In the genomic region with DNA sequence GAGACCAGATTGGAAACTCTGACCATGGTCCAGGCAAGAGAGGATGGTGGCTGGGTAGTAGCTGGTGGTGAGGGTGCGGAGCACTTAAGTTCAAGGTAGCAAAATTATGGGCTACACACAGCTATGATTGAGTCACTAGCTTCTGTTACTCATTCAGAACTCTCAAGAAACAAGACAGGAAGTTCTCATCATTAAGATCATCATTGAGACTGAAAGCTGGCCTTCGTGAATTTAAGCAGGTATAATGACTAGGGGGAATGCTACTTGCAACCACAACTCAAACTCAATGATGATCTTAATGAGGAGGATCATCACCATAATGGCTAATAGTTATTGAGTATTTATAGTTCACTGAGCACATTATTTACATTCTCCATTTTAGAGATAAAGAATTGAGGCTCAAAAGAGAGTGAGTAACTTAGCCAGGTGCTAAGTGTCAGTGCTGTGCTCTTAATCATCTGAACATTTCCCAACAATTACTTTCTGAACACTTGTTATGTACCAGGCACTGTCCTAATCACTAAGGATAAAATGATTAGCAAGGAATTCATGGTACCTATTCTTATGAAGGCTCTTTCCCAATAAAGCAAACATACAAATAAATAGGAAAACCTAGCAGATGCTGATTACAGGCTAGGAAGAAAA, we compare ENCODE assay signal across 1 cellular context.
TF ChIP-seq lines count a peak whose summit lies in the region.

No MANE protein-coding gene starts in this region.

TF ChIP-seq in WTC11, 78 proteins besides CTCF, POLR2A, EP300 and RAD21 (continued from another document):
- no peak for TF ChIP-seq IRF1 (CRISPR knock-in tag; IDR thresholded peaks at IDR 0.05)
- TF ChIP-seq, protein P1, sequence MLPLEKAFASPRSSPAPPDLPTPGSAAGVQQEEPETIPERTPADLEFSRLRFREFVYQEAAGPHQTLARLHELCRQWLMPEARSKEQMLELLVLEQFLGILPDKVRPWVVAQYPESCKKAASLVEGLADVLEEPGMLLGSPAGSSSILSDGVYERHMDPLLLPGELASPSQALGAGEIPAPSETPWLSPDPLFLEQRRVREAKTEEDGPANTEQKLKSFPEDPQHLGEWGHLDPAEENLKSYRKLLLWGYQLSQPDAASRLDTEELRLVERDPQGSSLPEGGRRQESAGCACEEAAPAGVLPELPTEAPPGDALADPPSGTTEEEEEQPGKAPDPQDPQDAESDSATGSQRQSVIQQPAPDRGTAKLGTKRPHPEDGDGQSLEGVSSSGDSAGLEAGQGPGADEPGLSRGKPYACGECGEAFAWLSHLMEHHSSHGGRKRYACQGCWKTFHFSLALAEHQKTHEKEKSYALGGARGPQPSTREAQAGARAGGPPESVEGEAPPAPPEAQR (CRISPR knock-in tag; IDR thresholded peaks at IDR 0.05), result no peak
- TF ChIP-seq, protein P2, sequence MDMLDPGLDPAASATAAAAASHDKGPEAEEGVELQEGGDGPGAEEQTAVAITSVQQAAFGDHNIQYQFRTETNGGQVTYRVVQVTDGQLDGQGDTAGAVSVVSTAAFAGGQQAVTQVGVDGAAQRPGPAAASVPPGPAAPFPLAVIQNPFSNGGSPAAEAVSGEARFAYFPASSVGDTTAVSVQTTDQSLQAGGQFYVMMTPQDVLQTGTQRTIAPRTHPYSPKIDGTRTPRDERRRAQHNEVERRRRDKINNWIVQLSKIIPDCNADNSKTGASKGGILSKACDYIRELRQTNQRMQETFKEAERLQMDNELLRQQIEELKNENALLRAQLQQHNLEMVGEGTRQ (CRISPR knock-in tag; IDR thresholded peaks at IDR 0.05), result no peak
- TF ChIP-seq CBFB (CRISPR knock-in tag; IDR thresholded peaks at IDR 0.05; ENCODE audit: low read depth), result no peak
- no peak for TF ChIP-seq E2F5 (CRISPR knock-in tag; IDR thresholded peaks at IDR 0.05)
- TF ChIP-seq, protein P3, sequence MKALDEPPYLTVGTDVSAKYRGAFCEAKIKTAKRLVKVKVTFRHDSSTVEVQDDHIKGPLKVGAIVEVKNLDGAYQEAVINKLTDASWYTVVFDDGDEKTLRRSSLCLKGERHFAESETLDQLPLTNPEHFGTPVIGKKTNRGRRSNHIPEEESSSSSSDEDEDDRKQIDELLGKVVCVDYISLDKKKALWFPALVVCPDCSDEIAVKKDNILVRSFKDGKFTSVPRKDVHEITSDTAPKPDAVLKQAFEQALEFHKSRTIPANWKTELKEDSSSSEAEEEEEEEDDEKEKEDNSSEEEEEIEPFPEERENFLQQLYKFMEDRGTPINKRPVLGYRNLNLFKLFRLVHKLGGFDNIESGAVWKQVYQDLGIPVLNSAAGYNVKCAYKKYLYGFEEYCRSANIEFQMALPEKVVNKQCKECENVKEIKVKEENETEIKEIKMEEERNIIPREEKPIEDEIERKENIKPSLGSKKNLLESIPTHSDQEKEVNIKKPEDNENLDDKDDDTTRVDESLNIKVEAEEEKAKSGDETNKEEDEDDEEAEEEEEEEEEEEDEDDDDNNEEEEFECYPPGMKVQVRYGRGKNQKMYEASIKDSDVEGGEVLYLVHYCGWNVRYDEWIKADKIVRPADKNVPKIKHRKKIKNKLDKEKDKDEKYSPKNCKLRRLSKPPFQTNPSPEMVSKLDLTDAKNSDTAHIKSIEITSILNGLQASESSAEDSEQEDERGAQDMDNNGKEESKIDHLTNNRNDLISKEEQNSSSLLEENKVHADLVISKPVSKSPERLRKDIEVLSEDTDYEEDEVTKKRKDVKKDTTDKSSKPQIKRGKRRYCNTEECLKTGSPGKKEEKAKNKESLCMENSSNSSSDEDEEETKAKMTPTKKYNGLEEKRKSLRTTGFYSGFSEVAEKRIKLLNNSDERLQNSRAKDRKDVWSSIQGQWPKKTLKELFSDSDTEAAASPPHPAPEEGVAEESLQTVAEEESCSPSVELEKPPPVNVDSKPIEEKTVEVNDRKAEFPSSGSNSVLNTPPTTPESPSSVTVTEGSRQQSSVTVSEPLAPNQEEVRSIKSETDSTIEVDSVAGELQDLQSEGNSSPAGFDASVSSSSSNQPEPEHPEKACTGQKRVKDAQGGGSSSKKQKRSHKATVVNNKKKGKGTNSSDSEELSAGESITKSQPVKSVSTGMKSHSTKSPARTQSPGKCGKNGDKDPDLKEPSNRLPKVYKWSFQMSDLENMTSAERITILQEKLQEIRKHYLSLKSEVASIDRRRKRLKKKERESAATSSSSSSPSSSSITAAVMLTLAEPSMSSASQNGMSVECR (CRISPR knock-in tag; IDR thresholded peaks at IDR 0.05; ENCODE audit: borderline replicate concordance), result no peak
- no peak for TF ChIP-seq IRF2 (CRISPR knock-in tag; IDR thresholded peaks at IDR 0.05; ENCODE audit: borderline replicate concordance, low read depth)
- TF ChIP-seq STAT6 (CRISPR knock-in tag; conservative IDR thresholded peaks at IDR 0.05; ENCODE audit: low read depth), result no peak
- TF ChIP-seq ETV6 (CRISPR knock-in tag; IDR thresholded peaks at IDR 0.05), result no peak
- TF ChIP-seq ATF6 (CRISPR knock-in tag; IDR thresholded peaks at IDR 0.05), result no peak
- TF ChIP-seq ZNF232 (CRISPR knock-in tag; IDR thresholded peaks at IDR 0.05), result no peak
- no peak for TF ChIP-seq HMGA2 (CRISPR knock-in tag; IDR thresholded peaks at IDR 0.05)
- no peak for TF ChIP-seq ZNF416 (CRISPR knock-in tag; IDR thresholded peaks at IDR 0.05)
- TF ChIP-seq, protein P4, sequence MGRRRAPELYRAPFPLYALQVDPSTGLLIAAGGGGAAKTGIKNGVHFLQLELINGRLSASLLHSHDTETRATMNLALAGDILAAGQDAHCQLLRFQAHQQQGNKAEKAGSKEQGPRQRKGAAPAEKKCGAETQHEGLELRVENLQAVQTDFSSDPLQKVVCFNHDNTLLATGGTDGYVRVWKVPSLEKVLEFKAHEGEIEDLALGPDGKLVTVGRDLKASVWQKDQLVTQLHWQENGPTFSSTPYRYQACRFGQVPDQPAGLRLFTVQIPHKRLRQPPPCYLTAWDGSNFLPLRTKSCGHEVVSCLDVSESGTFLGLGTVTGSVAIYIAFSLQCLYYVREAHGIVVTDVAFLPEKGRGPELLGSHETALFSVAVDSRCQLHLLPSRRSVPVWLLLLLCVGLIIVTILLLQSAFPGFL (CRISPR knock-in tag; IDR thresholded peaks at IDR 0.05; ENCODE audit: borderline replicate concordance), result no peak
- no peak for TF ChIP-seq ZNF671 (CRISPR knock-in tag; IDR thresholded peaks at IDR 0.05)
- TF ChIP-seq ZNF425 (CRISPR knock-in tag; conservative IDR thresholded peaks at IDR 0.05), result no peak
- TF ChIP-seq, protein P5, sequence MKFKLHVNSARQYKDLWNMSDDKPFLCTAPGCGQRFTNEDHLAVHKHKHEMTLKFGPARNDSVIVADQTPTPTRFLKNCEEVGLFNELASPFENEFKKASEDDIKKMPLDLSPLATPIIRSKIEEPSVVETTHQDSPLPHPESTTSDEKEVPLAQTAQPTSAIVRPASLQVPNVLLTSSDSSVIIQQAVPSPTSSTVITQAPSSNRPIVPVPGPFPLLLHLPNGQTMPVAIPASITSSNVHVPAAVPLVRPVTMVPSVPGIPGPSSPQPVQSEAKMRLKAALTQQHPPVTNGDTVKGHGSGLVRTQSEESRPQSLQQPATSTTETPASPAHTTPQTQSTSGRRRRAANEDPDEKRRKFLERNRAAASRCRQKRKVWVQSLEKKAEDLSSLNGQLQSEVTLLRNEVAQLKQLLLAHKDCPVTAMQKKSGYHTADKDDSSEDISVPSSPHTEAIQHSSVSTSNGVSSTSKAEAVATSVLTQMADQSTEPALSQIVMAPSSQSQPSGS (CRISPR knock-in tag; IDR thresholded peaks at IDR 0.05; ENCODE audit: borderline replicate concordance, low read depth), result no peak
